17 cellular contexts compared by ENCODE assay signal in the genomic region with DNA sequence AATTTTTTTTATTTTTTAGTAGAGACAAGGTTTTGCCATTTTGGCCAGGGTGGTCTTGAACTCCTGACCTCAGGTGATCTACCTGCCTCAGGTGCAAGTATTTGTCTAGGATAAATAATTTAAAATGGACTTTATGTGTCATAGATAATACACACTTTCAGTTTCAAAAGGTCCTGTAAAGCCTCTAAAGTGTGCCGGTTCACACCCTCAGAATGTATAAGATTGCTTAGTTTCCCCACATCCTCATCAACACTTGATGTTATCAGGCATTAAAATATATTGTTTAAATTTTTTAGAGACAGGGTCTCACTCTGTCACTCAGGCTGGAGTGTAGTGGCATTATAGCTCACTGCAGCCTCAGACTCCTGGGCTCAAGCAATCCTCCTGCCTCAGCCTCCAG.
DNase-seq lines count a peak whose midpoint lies in the region; ATAC-seq and TF ChIP-seq lines count a peak whose summit lies in the region.
"Had no signal": no experiment of that assay in that cellular context is flagged by ENCODE, and none has a peak within 500 bp of the region (broad histone marks: within the 10 kb centered on the region; RNA-seq: fewer than 3 reads in every experiment).

No MANE protein-coding gene starts in this region.

- no peaks in the 10 kb centered on the region for H3K9me3 ChIP-seq in CD4-positive, alpha-beta T cell (ENCODE audit: control insufficient read depth, low read length)
- H3K9me3 ChIP-seq in DND-41 (ENCODE audit: insufficient read depth, low read length, severe bottlenecking) (no peaks in the 10 kb centered on the region), tibial artery (no peaks in the 10 kb centered on the region)
- H3K9me3 ChIP-seq: Caco-2, heart right ventricle, left ventricle myocardium inferior had no signal

- H3K36me3 ChIP-seq in DND-41 (ENCODE audit: insufficient read depth, low read length) (0 out of 2 replicates have a peak, but pooled peaks cover 7% of the 10 kb centered on the region), tibial artery (no peaks in the 10 kb centered on the region)
- H3K36me3 ChIP-seq: left ventricle myocardium inferior had no signal

- H3K4me2 ChIP-seq in DND-41 (ENCODE audit: insufficient read depth, low read length), result no peak overlapping the region

- H4K20me1 ChIP-seq in DND-41 (ENCODE audit: insufficient read depth, low read length), result no peaks in the 10 kb centered on the region

- H3K4me1 ChIP-seq in DND-41 (ENCODE audit: insufficient read depth, low read length) (peaks cover 6% of the 10 kb centered on the region), tibial artery (peaks cover 0 to 25% (median 0%) of the 10 kb centered on the region in 4 donors)
- H3K4me1 ChIP-seq: Caco-2, left ventricle myocardium inferior had no signal

- peak overlapping the region; percentile 1 for H3K27ac ChIP-seq in CD4-positive, alpha-beta T cell (ENCODE audit: low read depth, low read length)
- H3K27ac ChIP-seq in DND-41 (ENCODE audit: low read length) (no peak overlapping the region), tibial artery (no peak overlapping the region)
- H3K27ac ChIP-seq: heart right ventricle, HL-60, left ventricle myocardium inferior, skin epidermis had no signal

- H3K79me2 ChIP-seq in DND-41 (ENCODE audit: insufficient read depth, low read length), result no peaks in the 10 kb centered on the region

- H3K27me3 Mint-ChIP-seq in CD4-positive, alpha-beta T cell, result no peaks in the 10 kb centered on the region
- H3K27me3 Mint-ChIP-seq in activated B cell treated with CpG ODN at 0.5 μM for 24 hours (no peaks in the 10 kb centered on the region), naive B cell (no peaks in the 10 kb centered on the region)

- H3K27me3 ChIP-seq in CD4-positive, alpha-beta T cell (ENCODE audit: control insufficient read depth, insufficient read depth, low read length), result no peaks in the 10 kb centered on the region
- H3K27me3 ChIP-seq in DND-41 (ENCODE audit: insufficient read depth, low read length, poor library complexity) (no peaks in the 10 kb centered on the region), tibial artery (no peaks in the 10 kb centered on the region)
- H3K27me3 ChIP-seq: heart right ventricle had no signal

- peak overlapping the region; percentile 86 for H3K27ac Mint-ChIP-seq in CD4-positive, alpha-beta T cell
- H3K27ac Mint-ChIP-seq in activated B cell treated with CpG ODN at 0.5 μM for 24 hours (peak overlapping the region; percentile 91), naive B cell (peak overlapping the region in 5 of 6 donors; percentile 24 to 95 (median 76))

- H3K4me1 Mint-ChIP-seq in CD4-positive, alpha-beta T cell (ENCODE audit: low read depth), result peaks cover 89% of the 10 kb centered on the region
- H3K4me1 Mint-ChIP-seq in activated B cell treated with CpG ODN at 0.5 μM for 24 hours (peaks cover 94% of the 10 kb centered on the region), naive B cell (peaks cover 63 to 93% (median 71%) of the 10 kb centered on the region in 3 donors)

- TF ChIP-seq CTCF in CD4-positive, alpha-beta T cell (IDR thresholded peaks at IDR 0.05), result no peak
- TF ChIP-seq CTCF in DND-41 (IDR thresholded peaks at IDR 0.05; ENCODE audit: borderline replicate concordance, extremely low read depth, low read length, poor library complexity, severe bottlenecking), result no peak
- TF ChIP-seq CTCF in activated B cell treated with CpG ODN at 0.5 μM for 24 hours (IDR thresholded peaks at IDR 0.05), result no peak
- TF ChIP-seq CTCF in tibial artery (IDR thresholded peaks at IDR 0.05), result no peak

- H3K4me3 Mint-ChIP-seq in CD4-positive, alpha-beta T cell, result no peak overlapping the region
- no peak overlapping the region for H3K4me3 Mint-ChIP-seq in activated B cell treated with CpG ODN at 0.5 μM for 24 hours
- peak overlapping the region in 6 of 8 donors; percentile 16 to 73 (median 38) for H3K4me3 Mint-ChIP-seq in naive B cell

- CTCF ChIA-PET in CD4-positive, alpha-beta T cell (lab: Charles Lee), result interaction anchor here (1.3 to 2.5 kb wide), 5 partner anchors 12 to 52 kb away, joined by 3 to 9 read pairs (median 4); no protein-coding TSS in a partner anchor
- CTCF ChIA-PET in activated B cell treated with CpG ODN at 0.5 μM for 24 hours (lab: Charles Lee), result interaction anchor here (1.4 to 2.9 kb wide), 2 partner anchors 26 to 28 kb away, joined by 6 to 20 read pairs; no protein-coding TSS in a partner anchor

- H3K36me3 Mint-ChIP-seq in CD4-positive, alpha-beta T cell (ENCODE audit: low read depth), result peaks cover 80% of the 10 kb centered on the region
- peaks cover 22% of the 10 kb centered on the region for H3K36me3 Mint-ChIP-seq in activated B cell treated with CpG ODN at 0.5 μM for 24 hours (ENCODE audit: low read depth)
- peaks cover 13 to 19% of the 10 kb centered on the region in 2 donors for H3K36me3 Mint-ChIP-seq in naive B cell

- no peak for ATAC-seq in CD4-positive, alpha-beta T cell (ENCODE audit: poor library complexity)
- ATAC-seq in DND-41 (ENCODE audit: insufficient read depth, low read depth) (0 out of 3 replicates have a peak, but pooled peaks have one; percentile 19), activated B cell treated with CpG ODN at 0.5 μM for 24 hours (ENCODE audit: low read depth) (no peak), naive B cell (ENCODE audit: low read depth in 2 of 2) (no peak), HG02759 (IDR thresholded peaks at IDR 0.05; ENCODE audit: unreplicated experiment) (no peak), GM18519 (IDR thresholded peaks at IDR 0.05; ENCODE audit: low FRiP score, unreplicated experiment) (no peak)
- ATAC-seq: heart right ventricle had no signal

- no peak overlapping the region for H2AFZ ChIP-seq in DND-41 (ENCODE audit: low read depth, low read length)

- H3K9ac ChIP-seq in DND-41 (ENCODE audit: low read depth, low read length), result no peak overlapping the region

- no peaks in the 10 kb centered on the region for H3K9me3 Mint-ChIP-seq in CD4-positive, alpha-beta T cell
- no peaks in the 10 kb centered on the region for H3K9me3 Mint-ChIP-seq in activated B cell treated with CpG ODN at 0.5 μM for 24 hours
- H3K9me3 Mint-ChIP-seq in naive B cell, result peaks cover 0 to 4% (median 0%) of the 10 kb centered on the region in 7 donors
- H3K9me3 Mint-ChIP-seq: activated T-cell treated with anti-CD3 and anti-CD28 coated beads, Interleukin-2, amount 50 U/mL, for 4 hours had no signal

- intact Hi-C loops in CD4-positive, alpha-beta T cell (cut with DNase I, micrococcal nuclease), result no loop called here
- intact Hi-C loops in activated B cell treated with CpG ODN at 0.5 μM for 24 hours (cut with micrococcal nuclease) (loop anchor here (10.0 kb wide), 1 partner anchor 1485 kb away; the partner anchor contains the start of gene SLC39A10), tibial artery (cut with DNase I; ENCODE audit: low total_unique reads) (no loop called here)

- DNase-seq in CD4-positive, alpha-beta T cell, result no peak
- DNase-seq in DND-41 (no peak), activated B cell treated with CpG ODN at 0.5 μM for 24 hours (no peak), naive B cell (no peak), tibial artery (no peak)
- DNase-seq: activated CD4-positive, alpha-beta T cell treated with anti-CD3 and anti-CD28 coated beads, Interleukin-2, amount 50 U/mL, for 1 hour; activated T-cell treated with anti-CD3 and anti-CD28 coated beads, Interleukin-2, amount 50 U/mL, for 4 hours; Caco-2; heart right ventricle; left ventricle myocardium inferior; NCI-H2107; NCI-H524; stimulated activated CD4-positive, alpha-beta T cell treated with anti-CD3 and anti-CD28 coated beads, Interleukin-2, amount 100 ng/mL, for 48 hours had no signal

- POLR2A ChIA-PET in CD4-positive, alpha-beta T cell (lab: Charles Lee), result interaction anchor here (0.8 to 1.0 kb wide), 3 partner anchors 9 to 28 kb away, joined by 3 read pairs; no protein-coding TSS in a partner anchor
- POLR2A ChIA-PET in activated B cell treated with CpG ODN at 0.5 μM for 24 hours (lab: Charles Lee), result interaction anchor here (0.5 to 3.5 kb wide), 7 partner anchors 9 to 54 kb away, joined by 4 to 25 read pairs (median 8); no protein-coding TSS in a partner anchor

- H3K4me3 ChIP-seq in DND-41 (ENCODE audit: low read depth in 1 of 2, low read length in 2 of 2) (no peak overlapping the region), tibial artery (no peak overlapping the region)
- H3K4me3 ChIP-seq: heart right ventricle, left ventricle myocardium inferior, skin epidermis had no signal

Comparison
In these comparisons a context has a peak if more than half of its experiments do, and no peak if none do; other contexts are left out.
1. H3K4me3 Mint-ChIP-seq: peak in naive B cell (6 of 8); none in CD4-positive, alpha-beta T cell (single experiment) and activated B cell treated with CpG ODN at 0.5 μM for 24 hours (single experiment).
2. Peak in every context shown above with its lines, with median percentiles within 50 percentile points of each other: H3K27ac Mint-ChIP-seq.